Comparison of ENCODE assay signal across 30 cellular contexts in the genomic region with DNA sequence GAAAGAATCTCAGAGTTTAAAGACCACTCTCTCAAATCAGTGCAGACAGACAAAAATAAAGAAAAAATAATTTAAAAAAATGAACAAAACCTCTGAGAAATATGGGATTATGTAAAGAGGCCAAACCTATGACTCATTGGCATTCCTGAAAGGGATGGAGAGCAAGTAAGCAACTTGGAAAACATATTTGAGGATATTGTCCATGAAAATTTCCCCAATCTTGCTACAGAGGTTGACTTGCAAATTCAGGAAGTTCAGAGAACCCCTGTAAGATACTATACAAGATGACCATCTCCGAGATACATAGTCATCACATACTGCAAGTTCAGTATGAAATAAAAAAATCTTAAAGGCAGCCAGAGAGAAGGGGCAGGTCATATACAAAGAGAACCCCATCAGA. TPM values are rescaled to one million over a fixed set of nuclear protein-coding genes. Genes with fewer than 3 reads are reported as not detected.
DNase-seq lines count a peak whose midpoint lies in the region; ATAC-seq, FAIRE-seq and TF ChIP-seq lines count a peak whose summit lies in the region.
"Had no signal": no experiment of that assay in that cellular context is flagged by ENCODE, and none has a peak within 500 bp of the region (broad histone marks: within the 10 kb centered on the region; RNA-seq: fewer than 3 reads in every experiment).

No MANE protein-coding gene starts in this region.

- no peak overlapping the region for H3K4me3 ChIP-seq in bronchial epithelial cell (ENCODE audit: low read depth, low read length)
- H3K4me3 ChIP-seq: PC-9, right lobe of liver, suprapubic skin had no signal

- ATAC-seq in foreskin keratinocyte (no peak), HG03460 (IDR thresholded peaks at IDR 0.05; ENCODE audit: unreplicated experiment) (no peak), HG02981 (IDR thresholded peaks at IDR 0.05; ENCODE audit: unreplicated experiment) (no peak), HG03439 (IDR thresholded peaks at IDR 0.05; ENCODE audit: unreplicated experiment) (no peak)
- ATAC-seq: HepG2; right lobe of liver; stimulated activated effector memory CD8-positive, alpha-beta T cell treated with anti-CD3 and anti-CD28 coated beads, Interleukin-12 subunit alpha, Interleukin-12 subunit beta, amount 100 ng/mL, for 72 hours; WTC11 had no signal

- TF ChIP-seq CTCF in bronchial epithelial cell (IDR thresholded peaks at IDR 0.05; ENCODE audit: insufficient read depth, low read length, severe bottlenecking) = no peak
- TF ChIP-seq CTCF in foreskin keratinocyte (conservative IDR thresholded peaks at IDR 0.05) = no peak

- H3K27me3 ChIP-seq in bronchial epithelial cell (ENCODE audit: control insufficient read depth, insufficient read depth, low read length) = no peaks in the 10 kb centered on the region
- no peaks in the 10 kb centered on the region for H3K27me3 ChIP-seq in foreskin keratinocyte
- H3K27me3 ChIP-seq: right lobe of liver, suprapubic skin had no signal

- no peak for FAIRE-seq in bronchial epithelial cell (lab: Jason Lieb, UNC)
- FAIRE-seq: colon, HepG2 had no signal

- H3K36me3 ChIP-seq in bronchial epithelial cell (ENCODE audit: control insufficient read depth, insufficient read depth, low read length) = no peaks in the 10 kb centered on the region
- H3K36me3 ChIP-seq: right lobe of liver, suprapubic skin had no signal

- no peak overlapping the region for H3K27ac ChIP-seq in foreskin keratinocyte
- H3K27ac ChIP-seq: PC-9, right lobe of liver, suprapubic skin had no signal

- DNase-seq in A172 (ENCODE audit: low spot score) (peak; percentile 41), HT1080 (ENCODE audit: low read depth) (peak; percentile 48), bronchial epithelial cell (ENCODE audit: low read depth) (peak; percentile 48), foreskin keratinocyte (peak; percentile 11 to 32)
- no peak for DNase-seq in central memory CD4-positive, alpha-beta T cell
- DNase-seq: 8988T; activated CD4-positive, alpha-beta T cell treated with anti-CD3 and anti-CD28 coated beads, Interleukin-2, amount 10 ng/mL, durations not matched to agents 7 days and 5 days; activated naive CD4-positive, alpha-beta T cell treated with Interleukin-2 at 50 U/mL for 16 hours; activated T-cell treated with anti-CD3 and anti-CD28 coated beads, Interleukin-2, amount 50 U/mL, for 48 hours; CD8-positive, alpha-beta memory T cell; effector CD8-positive, alpha-beta T cell; erythroblast; hippocampal formation; NCI-H1048; NCI-H1930; NCI-H524 treated with DMSO at 0.1 percent for 48 hours; NK-92 treated with Interleukin-12 subunit alpha and Interleukin-12 subunit beta, amount 100 ng/mL, for 24 hours; PC-9; posterior cingulate gyrus; right lobe of liver; SIG-M5; stimulated activated CD4-positive, alpha-beta T cell treated with anti-CD3 and anti-CD28 coated beads, Interleukin-4, amount 100 ng/mL, for 24 hours had no signal

- peaks cover 6% of the 10 kb centered on the region for H3K4me1 ChIP-seq in foreskin keratinocyte
- H3K4me1 ChIP-seq: right lobe of liver, suprapubic skin had no signal

RNA-seq across cellular contexts. Expression of a gene that starts 43.7 kb away (rescaled TPM):
- total RNA-seq in A172 (2014; rRNA removed; shearing (Covaris generic)) = 60.4 and 67.7 TPM in 2 replicates
- total RNA-seq in HT1080 (2014; rRNA removed; shearing (Covaris generic)) = 37.6 and 43.1 TPM in 2 replicates
- polyA plus RNA-seq in HT1080 (2015; cell fraction: cytosol; rRNA removed) = 66.6 and 78.7 TPM in 2 replicates
- polyA plus RNA-seq in HT1080 (2015; cell fraction: nucleus; rRNA removed) = 180 and 186 TPM in 2 replicates
- total RNA-seq in bronchial epithelial cell (34.8 and 72.7 TPM in 2 replicates), foreskin keratinocyte (73.4 and 76.4 TPM in 2 replicates)
- 39.8 and 45.6 TPM in 2 replicates for polyA plus RNA-seq in foreskin keratinocyte
